ENCODE assay signal across 1 cellular context in genomic region chr14:63045612-63046320, GRCh38.
TF ChIP-seq lines count a peak whose summit lies in the region.

No MANE protein-coding gene starts in this region.

TF ChIP-seq in HepG2, 621 proteins besides CTCF, POLR2A, EP300 and RAD21 (continued from another document):
- no peak for TF ChIP-seq ZNF276 (CRISPR knock-in tag; IDR thresholded peaks at IDR 0.05; ENCODE audit: low read depth)
- no peak for TF ChIP-seq ZNF597 (CRISPR knock-in tag; IDR thresholded peaks at IDR 0.05)
- no peak for TF ChIP-seq SPEN (CRISPR knock-in tag; IDR thresholded peaks at IDR 0.05; ENCODE audit: low read depth)
- TF ChIP-seq NR2C2 (CRISPR knock-in tag; IDR thresholded peaks at IDR 0.05; ENCODE audit: borderline replicate concordance): no peak
- TF ChIP-seq ELK4 (CRISPR knock-in tag; IDR thresholded peaks at IDR 0.05; ENCODE audit: borderline replicate concordance): no peak
- TF ChIP-seq ZMYM3 (CRISPR knock-in tag; IDR thresholded peaks at IDR 0.05): no peak
- TF ChIP-seq MATR3 (CRISPR knock-in tag; IDR thresholded peaks at IDR 0.05): no peak
- TF ChIP-seq ZNF546 (CRISPR knock-in tag; conservative IDR thresholded peaks at IDR 0.05): 0 out of 2 replicates have a peak, but pooled peaks have one; percentile 23
- TF ChIP-seq SOX5 (CRISPR knock-in tag; IDR thresholded peaks at IDR 0.05; ENCODE audit: borderline replicate concordance): no peak
- TF ChIP-seq MAFF (IDR thresholded peaks at IDR 0.05; ENCODE audit: low read depth, low read length): no peak
- TF ChIP-seq ATRX (CRISPR knock-in tag; IDR thresholded peaks at IDR 0.05; ENCODE audit: borderline replicate concordance): no peak
- peak; percentile 62; the same call in 1 of the 2 replicates for TF ChIP-seq UBTF (CRISPR knock-in tag; IDR thresholded peaks at IDR 0.05)
- TF ChIP-seq CEBPG (CRISPR knock-in tag; IDR thresholded peaks at IDR 0.05): no peak
- TF ChIP-seq ZNF121 (CRISPR knock-in tag; IDR thresholded peaks at IDR 0.05): no peak
- TF ChIP-seq REL (CRISPR knock-in tag; conservative IDR thresholded peaks at IDR 0.05): no peak
- TF ChIP-seq ZFP36L1 (CRISPR knock-in tag; IDR thresholded peaks at IDR 0.05): no peak
- no peak for TF ChIP-seq ELF4 (CRISPR knock-in tag; IDR thresholded peaks at IDR 0.05; ENCODE audit: borderline replicate concordance)
- TF ChIP-seq U2AF2 (IDR thresholded peaks at IDR 0.05; ENCODE audit: low read depth, low read length): no peak
- no peak for TF ChIP-seq ZSCAN30 (CRISPR knock-in tag; IDR thresholded peaks at IDR 0.05)
- no peak for TF ChIP-seq ZSCAN20 (CRISPR knock-in tag; IDR thresholded peaks at IDR 0.05; ENCODE audit: borderline replicate concordance)
- no peak for TF ChIP-seq TFE3 (CRISPR knock-in tag; IDR thresholded peaks at IDR 0.05)
- no peak for TF ChIP-seq SNAI1 (CRISPR knock-in tag; IDR thresholded peaks at IDR 0.05; ENCODE audit: borderline replicate concordance)
- TF ChIP-seq FOXP1 (IDR thresholded peaks at IDR 0.05): no peak
- no peak for TF ChIP-seq FOXP1 (CRISPR knock-in tag; IDR thresholded peaks at IDR 0.05)
- TF ChIP-seq ZNF780A (CRISPR knock-in tag; IDR thresholded peaks at IDR 0.05): no peak
- TF ChIP-seq ARNT2 (CRISPR knock-in tag; IDR thresholded peaks at IDR 0.05; ENCODE audit: low read depth): 0 out of 2 replicates have a peak, but pooled peaks have one; percentile 15
- TF ChIP-seq ZBTB49 (CRISPR knock-in tag; IDR thresholded peaks at IDR 0.05; ENCODE audit: borderline replicate concordance): no peak
- TF ChIP-seq ZNF160 (CRISPR knock-in tag; IDR thresholded peaks at IDR 0.05): no peak
- TF ChIP-seq XRCC5 (optimal IDR thresholded peaks at IDR 0.05; ENCODE audit: low read length): no peak
- TF ChIP-seq PRDM4 (CRISPR knock-in tag; IDR thresholded peaks at IDR 0.05; ENCODE audit: borderline replicate concordance): no peak
- no peak for TF ChIP-seq SMC3 (IDR thresholded peaks at IDR 0.05; ENCODE audit: low read length)
- TF ChIP-seq ZFP91 (CRISPR knock-in tag; IDR thresholded peaks at IDR 0.05; ENCODE audit: borderline replicate concordance): 0 out of 2 replicates have a peak, but pooled peaks have one; percentile 37
- no peak for TF ChIP-seq ZNF788 (CRISPR knock-in tag; IDR thresholded peaks at IDR 0.05; ENCODE audit: borderline replicate concordance)
- TF ChIP-seq ZNF674 (CRISPR knock-in tag; IDR thresholded peaks at IDR 0.05; ENCODE audit: low read depth): no peak
- TF ChIP-seq KLF6 (CRISPR knock-in tag; IDR thresholded peaks at IDR 0.05): no peak
- TF ChIP-seq AGO2 (optimal IDR thresholded peaks at IDR 0.05; ENCODE audit: low read depth, low read length): no peak
- TF ChIP-seq HMGXB4 (CRISPR knock-in tag; IDR thresholded peaks at IDR 0.05; ENCODE audit: borderline replicate concordance in 1 of 2, low read depth in 1 of 2): peak in 1 of 2 experiments; percentile 25; a peak in 1 of 4 replicates
- no peak for TF ChIP-seq ZNF670 (CRISPR knock-in tag; IDR thresholded peaks at IDR 0.05; ENCODE audit: borderline replicate concordance)
- no peak for TF ChIP-seq SAP130 (CRISPR knock-in tag; IDR thresholded peaks at IDR 0.05; ENCODE audit: low read depth)
